Comparison of ENCODE assay signal across 13 cellular contexts in the genomic region with DNA sequence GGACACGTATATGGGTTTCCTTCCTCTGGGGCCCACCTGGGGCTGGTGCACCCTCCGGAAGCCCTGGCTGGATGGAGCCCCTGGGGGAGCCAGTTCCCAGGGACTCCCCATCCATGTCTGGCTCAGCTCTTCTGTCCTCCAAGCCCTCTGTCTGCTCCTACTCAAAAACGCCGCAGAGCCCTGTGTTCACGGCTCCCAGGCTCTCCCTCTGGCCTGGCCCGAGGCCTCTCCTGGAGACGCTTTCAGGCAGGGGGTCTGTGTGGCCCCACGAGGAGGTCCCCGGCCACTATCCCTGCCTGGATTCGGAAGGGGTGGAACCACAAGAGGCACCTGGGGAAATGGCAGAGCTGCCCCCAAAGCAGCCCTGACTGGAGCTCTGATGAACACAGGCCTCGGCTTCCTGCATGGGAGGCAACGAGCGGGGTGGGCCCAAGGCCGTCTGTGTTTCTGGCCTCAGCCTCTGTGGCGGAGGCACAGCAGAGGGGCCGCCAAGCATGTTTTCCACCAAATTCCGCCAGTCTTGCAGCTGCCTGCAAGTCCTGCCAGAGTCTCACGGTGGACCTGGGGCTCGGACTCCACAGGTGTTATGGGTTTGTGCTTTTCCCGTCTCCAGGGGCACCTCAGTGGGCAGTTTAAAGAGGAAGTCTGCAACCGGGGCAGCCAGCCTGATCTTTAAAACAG. TPM values are rescaled to one million over a fixed set of nuclear protein-coding genes. Genes with fewer than 3 reads are reported as not detected.
DNase-seq lines count a peak whose midpoint lies in the region; ATAC-seq and TF ChIP-seq lines count a peak whose summit lies in the region.
"Had no signal": no experiment of that assay in that cellular context is flagged by ENCODE, and none has a peak within 500 bp of the region (broad histone marks: within the 10 kb centered on the region; RNA-seq: fewer than 3 reads in every experiment).

No MANE protein-coding gene starts in this region.

- peaks cover 41% of the 10 kb centered on the region for H3K4me1 Mint-ChIP-seq in brain
- peaks cover 4 to 13% (median 6%) of the 10 kb centered on the region in 3 donors for H3K4me1 Mint-ChIP-seq in naive B cell

- H3K9me2 ChIP-seq in SK-N-SH: no peaks in the 10 kb centered on the region

- H3K36me3 ChIP-seq in upper lobe of left lung (no peaks in the 10 kb centered on the region), mammary epithelial cell (ENCODE audit: insufficient read depth, low read length) (no peaks in the 10 kb centered on the region), SK-N-SH (replicated peaks in 1 of 2; ENCODE audit: control insufficient read depth in 1 of 2, insufficient read depth in 2 of 2, low read length in 1 of 2) (no peaks in the 10 kb centered on the region)
- H3K36me3 ChIP-seq: SJSA1 had no signal

- dilution Hi-C loops in mammary epithelial cell (cut with HindIII; ENCODE audit: low sequenced_read_pairs): no loop called here

- 64 to 68% methylated on average over 12 to 21 of the region's 21 CpGs for WGBS in upper lobe of left lung, 2 donors
- 57% methylated on average over 14 of the region's 21 CpGs for WGBS in mammary epithelial cell (ENCODE audit: low coverage, missing lambda C conversion rate)
- 90% methylated on average over 15 of the region's 21 CpGs for WGBS in SK-N-SH (ENCODE audit: low lambda C conversion rate)

- H3K9me3 Mint-ChIP-seq in brain (peaks cover 0 to 9% (median 4%) of the 10 kb centered on the region in 5 experiments), naive B cell (peaks cover 0 to 8% (median 0%) of the 10 kb centered on the region in 7 donors)

- H3K27ac ChIP-seq in upper lobe of left lung (peak overlapping the region in 2 of 4 donors; percentile 92 to 97), mammary epithelial cell (ENCODE audit: insufficient read depth, low read depth, low read length) (no peak overlapping the region), SK-N-SH (ENCODE audit: low read depth in 2 of 2, low read length in 1 of 2) (no peak overlapping the region)
- H3K27ac ChIP-seq: SJSA1 had no signal

- H3K36me3 Mint-ChIP-seq in brain (no peaks in the 10 kb centered on the region), naive B cell (no peaks in the 10 kb centered on the region)
- H3K36me3 Mint-ChIP-seq: WTC11 had no signal

- peak; percentile 66 to 74 for ATAC-seq in naive B cell (ENCODE audit: low read depth in 2 of 2)
- no peak for ATAC-seq in upper lobe of left lung (ENCODE audit: low FRiP score in 2 of 2)
- ATAC-seq: WTC11 had no signal

- H3K4me3 Mint-ChIP-seq in brain (peak overlapping the region in 1 of 5 experiments; percentile 2), naive B cell (peak overlapping the region in 5 of 8 donors; percentile 26 to 93 (median 83))
- H3K4me3 Mint-ChIP-seq: WTC11 had no signal

- CTCF ChIA-PET in mammary epithelial cell (lab: Charles Lee; ENCODE audit: low non-redundant PET): no interaction called here
- CTCF ChIA-PET in SK-N-SH (lab: Yijun Ruan, JAX): no interaction called here

- H2AFZ ChIP-seq in mammary epithelial cell (ENCODE audit: low read depth, low read length) (no peak overlapping the region), SK-N-SH (ENCODE audit: low read depth) (no peak overlapping the region)

- H3K27me3 Mint-ChIP-seq in brain: peaks cover 4% of the 10 kb centered on the region
- H3K27me3 Mint-ChIP-seq in naive B cell: no peaks in the 10 kb centered on the region

- no peak for TF ChIP-seq CTCF in brain (conservative IDR thresholded peaks at IDR 0.05)
- no peak for TF ChIP-seq CTCF in upper lobe of left lung (IDR thresholded peaks at IDR 0.05)
- no peak for TF ChIP-seq CTCF in mammary epithelial cell (conservative IDR thresholded peaks at IDR 0.05 in 1 of 2, IDR thresholded peaks at IDR 0.05 in 1 of 2; ENCODE audit: extremely low read depth in 1 of 2, insufficient read depth in 1 of 2, low read depth in 1 of 2, low read length in 2 of 2)
- no peak for TF ChIP-seq CTCF in SK-N-SH (IDR thresholded peaks at IDR 0.05)

- DNase-seq in activated CD4-positive, CD25-positive, alpha-beta regulatory T cell treated with anti-CD3 and anti-CD28 coated beads, Interleukin-2, amount 50 U/mL, for 72 hours: peak; percentile 26
- no peak for DNase-seq in activated CD4-positive, CD25-positive, alpha-beta regulatory T cell (lab: John Stamatoyannopoulos, UW)
- DNase-seq in naive B cell: peak; percentile 57
- peak; percentile 21 to 68 for DNase-seq in upper lobe of left lung
- no peak for DNase-seq in mammary epithelial cell
- no peak for DNase-seq in SK-N-SH
- DNase-seq in DMS53 (lab: John Stamatoyannopoulos, UW): no peak
- DNase-seq: HCEC 1CT, NCI-H1417 treated with DMSO at 0.1 percent for 48 hours, NCI-H526 had no signal

- H3K27ac Mint-ChIP-seq in brain (peak overlapping the region in 3 of 5 experiments; percentile 38 to 82 (median 65)), naive B cell (peak overlapping the region in 4 of 6 donors; percentile 95 to 98 (median 96))
- H3K27ac Mint-ChIP-seq: WTC11 had no signal

- peaks cover 39 to 52% (median 42%) of the 10 kb centered on the region in 4 donors for H3K4me1 ChIP-seq in upper lobe of left lung
- H3K4me1 ChIP-seq in mammary epithelial cell (ENCODE audit: insufficient read depth, low read length): peaks cover 17% of the 10 kb centered on the region
- peaks cover 20 to 27% of the 10 kb centered on the region in 2 experiments; a peak in 3 of 4 replicates for H3K4me1 ChIP-seq in SK-N-SH (ENCODE audit: control insufficient read depth in 1 of 2, insufficient read depth in 2 of 2, low read depth in 1 of 2, low read length in 1 of 2)

- no peaks in the 10 kb centered on the region for H3K9me3 ChIP-seq in upper lobe of left lung
- H3K9me3 ChIP-seq in mammary epithelial cell (replicated peaks; ENCODE audit: insufficient read depth, low read length): no peaks in the 10 kb centered on the region
- H3K9me3 ChIP-seq in SK-N-SH: 0 out of 2 replicates have a peak, but pooled peaks cover 4% of the 10 kb centered on the region
- H3K9me3 ChIP-seq: SJSA1 had no signal

- no peaks in the 10 kb centered on the region for H3K79me2 ChIP-seq in mammary epithelial cell (ENCODE audit: insufficient read depth, low read length)
- H3K79me2 ChIP-seq in SK-N-SH (ENCODE audit: insufficient read depth): no peaks in the 10 kb centered on the region

- H3K9ac ChIP-seq in mammary epithelial cell (ENCODE audit: insufficient read depth, low read length): no peak overlapping the region
- H3K9ac ChIP-seq in SK-N-SH: no peak overlapping the region

- intact Hi-C loops in mammary epithelial cell (cut with micrococcal nuclease): no loop called here

- no TSS peak for BruUV-seq in mammary epithelial cell (replicated peaks; lab: Mats Ljungman, UMichigan)

- H3K4me3 ChIP-seq in upper lobe of left lung: no peak overlapping the region
- H3K4me3 ChIP-seq in mammary epithelial cell (replicated peaks in 1 of 3; ENCODE audit: insufficient read depth in 1 of 3, low read depth in 2 of 3, low read length in 3 of 3): no peak overlapping the region
- H3K4me3 ChIP-seq in SK-N-SH (ENCODE audit: low read depth in 2 of 2, low read length in 1 of 2): no peak overlapping the region
- H3K4me3 ChIP-seq: SJSA1 had no signal

- no peak overlapping the region for H3K4me2 ChIP-seq in mammary epithelial cell (ENCODE audit: insufficient read depth, low read depth, low read length)
- H3K4me2 ChIP-seq in SK-N-SH: no peak overlapping the region

- POLR2A ChIA-PET in SK-N-SH (lab: Yijun Ruan, JAX): no interaction called here

- no peak for TF ChIP-seq RAD21 in SK-N-SH (IDR thresholded peaks at IDR 0.05; ENCODE audit: low read length)

- no peak for TF ChIP-seq POLR2A in upper lobe of left lung (IDR thresholded peaks at IDR 0.05)

- H3K27me3 ChIP-seq in upper lobe of left lung: no peaks in the 10 kb centered on the region
- H3K27me3 ChIP-seq in mammary epithelial cell (ENCODE audit: insufficient read depth, low read length): no peaks in the 10 kb centered on the region
- H3K27me3 ChIP-seq in SK-N-SH (ENCODE audit: insufficient read depth): no peaks in the 10 kb centered on the region
- H3K27me3 ChIP-seq: SJSA1 had no signal

- H4K20me1 ChIP-seq in mammary epithelial cell (ENCODE audit: insufficient read depth, low read length) (no peaks in the 10 kb centered on the region), SK-N-SH (ENCODE audit: insufficient read depth) (no peaks in the 10 kb centered on the region)

- TF ChIP-seq EP300 in upper lobe of left lung (IDR thresholded peaks at IDR 0.05): no peak
- TF ChIP-seq EP300 in SK-N-SH (IDR thresholded peaks at IDR 0.05; ENCODE audit: borderline replicate concordance in 1 of 2, low read depth in 1 of 2, low read length in 1 of 2): no peak

- in situ Hi-C loops in mammary epithelial cell (cut with MboI; ENCODE audit: low sequenced_read_pairs in 2 of 2): no loop called here

- no peaks in the 10 kb centered on the region for H3F3A ChIP-seq in SK-N-SH (replicated peaks; ENCODE audit: insufficient read depth)

TF ChIP-seq in SK-N-SH, 30 proteins besides CTCF, POLR2A, EP300 and RAD21:
- TF ChIP-seq MXI1 (IDR thresholded peaks at IDR 0.05; ENCODE audit: low read depth, low read length) (no peak), TCF12 (IDR thresholded peaks at IDR 0.05) (no peak), RFX5 (IDR thresholded peaks at IDR 0.05; ENCODE audit: low read length) (no peak), RCOR1 (IDR thresholded peaks at IDR 0.05; ENCODE audit: low read length) (no peak), YY1 (IDR thresholded peaks at IDR 0.05; ENCODE audit: low read depth) (no peak), RXRA (IDR thresholded peaks at IDR 0.05; ENCODE audit: borderline replicate concordance, low read depth) (no peak), FOXJ3 (CRISPR knock-in tag; IDR thresholded peaks at IDR 0.05) (no peak), NFIC (IDR thresholded peaks at IDR 0.05; ENCODE audit: borderline replicate concordance) (no peak), SIN3A (IDR thresholded peaks at IDR 0.05; ENCODE audit: borderline replicate concordance, low read depth, low read length) (no peak)

RNA-seq across cellular contexts. Expression of a gene that starts 22.6 kb away (rescaled TPM):
- polyA plus RNA-seq in brain (ENCODE audit: insufficient read depth, low read depth, low replicate concordance): 17.6 TPM
- polyA plus RNA-seq in naive B cell (ENCODE audit: low read depth in 6 of 6): 1 to 10 TPM; 1.3 to 6.7 (median 2.1) TPM
- total RNA-seq in upper lobe of left lung: 10 to 100 TPM; 28.6 to 81.7 (median 44.8) TPM
- total RNA-seq in mammary epithelial cell: 10 to 100 TPM; 18.0 to 18.7 TPM
- 17.3 TPM for polyA plus RNA-seq in mammary epithelial cell
- 18.8 TPM for polyA minus RNA-seq in mammary epithelial cell
- 12.0 and 12.9 TPM in 2 replicates for polyA plus RNA-seq in SK-N-SH (2012; rRNA removed)
- 11.2 and 11.8 TPM in 2 replicates for polyA plus RNA-seq in SK-N-SH (2012; cell fraction: cytosol; rRNA removed)
- 9.6 and 10.9 TPM in 2 replicates for polyA plus RNA-seq in SK-N-SH (2012; cell fraction: nucleus; rRNA removed)

Comparison
In these comparisons a context has a peak if more than half of its experiments do, and no peak if none do; other contexts are left out.
1. DNase-seq: peak in activated CD4-positive, CD25-positive, alpha-beta regulatory T cell treated with anti-CD3 and anti-CD28 coated beads, Interleukin-2, amount 50 U/mL, for 72 hours (single experiment), naive B cell (single experiment) and upper lobe of left lung (2 of 2); none in activated CD4-positive, CD25-positive, alpha-beta regulatory T cell (0 of 4), mammary epithelial cell (single experiment), SK-N-SH (single experiment) and DMS53 (single experiment).
2. ATAC-seq: peak in naive B cell (2 of 2); none in upper lobe of left lung (0 of 2).